Comparison of ENCODE assay signal across 26 cellular contexts in genomic region chr16:75005697-75006096, GRCh38.
"Had no signal": no experiment of that assay in that cellular context is flagged by ENCODE, and none has a peak within 500 bp of the region (broad histone marks: within the 10 kb centered on the region; RNA-seq: fewer than 3 reads in every experiment).

No MANE protein-coding gene starts in this region.

- H3K36me3 ChIP-seq: neutrophil, pancreas, right lobe of liver, sigmoid colon, thoracic aorta, tibial artery, transverse colon, upper lobe of right lung, uterus had no signal

- H3K4me3 Mint-ChIP-seq: naive thymus-derived CD8-positive, alpha-beta T cell; nephron progenitor cell; neural crest cell; stimulated activated effector memory CD8-positive, alpha-beta T cell treated with anti-CD3 and anti-CD28 coated beads, Interleukin-12 subunit alpha, Interleukin-12 subunit beta, amount 100 ng/mL, for 72 hours; stimulated activated naive B cell treated with anti-CD40 and anti-IgM and Interleukin-4, amounts not matched to agents 10 μg/mL and 1 μg/mL and 100 μg/mL, for 72 hours; stimulated activated naive CD8-positive, alpha-beta T cell treated with anti-CD3 and anti-CD28 coated beads, Interleukin-15, Interleukin-2, amounts not matched to agents 100 ng/mL and 50 ng/mL, for 24 hours had no signal

- H3K36me3 Mint-ChIP-seq: naive B cell; naive thymus-derived CD8-positive, alpha-beta T cell; stimulated activated naive B cell treated with anti-CD40 and anti-IgM and Interleukin-4, amounts not matched to agents 10 μg/mL and 1 μg/mL and 100 μg/mL, for 72 hours had no signal

- DNase-seq: naive B cell; naive thymus-derived CD8-positive, alpha-beta T cell; nephron progenitor cell; nucleus accumbens; pancreas; psoas muscle; right cardiac atrium; right lobe of liver; sigmoid colon; small intestine; stimulated activated CD4-positive, alpha-beta T cell treated with anti-CD3 and anti-CD28 coated beads, Interleukin-15, amount 100 ng/mL, for 24 hours; stimulated activated CD4-positive, alpha-beta T cell treated with anti-CD3 and anti-CD28 coated beads, Interleukin-2, amount 100 ng/mL, for 24 hours; stimulated activated CD4-positive, alpha-beta T cell treated with anti-CD3 and anti-CD28 coated beads, Interleukin-2, amount 100 ng/mL, for 48 hours; stimulated activated CD4-positive, alpha-beta T cell treated with anti-CD3 and anti-CD28 coated beads, Interleukin-4, amount 100 ng/mL, for 24 hours; stimulated activated naive B cell treated with anti-CD40 and anti-IgM and Interleukin-4, amounts not matched to agents 10 μg/mL and 1 μg/mL and 100 μg/mL, for 72 hours; stimulated activated naive CD4-positive, alpha-beta T cell treated with Interleukin-2 at 50 U/mL for 16 hours; stomach; tibial artery; transverse colon; upper lobe of right lung; uterus had no signal

- H3K27ac ChIP-seq: neutrophil, pancreas, psoas muscle, right lobe of liver, stomach, thoracic aorta, tibial artery, transverse colon, upper lobe of right lung, uterus had no signal

- H3K9me3 Mint-ChIP-seq: naive thymus-derived CD8-positive, alpha-beta T cell; neural crest cell; stimulated activated effector memory CD8-positive, alpha-beta T cell treated with anti-CD3 and anti-CD28 coated beads, Interleukin-12 subunit alpha, Interleukin-12 subunit beta, amount 100 ng/mL, for 72 hours; stimulated activated naive B cell treated with anti-CD40 and anti-IgM and Interleukin-4, amounts not matched to agents 10 μg/mL and 1 μg/mL and 100 μg/mL, for 72 hours; stimulated activated naive CD8-positive, alpha-beta T cell treated with anti-CD3 and anti-CD28 coated beads, Interleukin-15, Interleukin-2, amounts not matched to agents 100 ng/mL and 50 ng/mL, for 24 hours had no signal

- H3K27me3 ChIP-seq: pancreas, right lobe of liver, sigmoid colon, stomach, tibial artery, transverse colon, upper lobe of right lung, uterus had no signal

- H3K4me1 ChIP-seq: pancreas had no signal

- ATAC-seq: naive thymus-derived CD8-positive, alpha-beta T cell; pancreas; psoas muscle; right cardiac atrium; right lobe of liver; stimulated activated effector memory CD8-positive, alpha-beta T cell treated with anti-CD3 and anti-CD28 coated beads, Interleukin-12 subunit alpha, Interleukin-12 subunit beta, amount 100 ng/mL, for 72 hours; stimulated activated naive B cell treated with anti-CD40 and anti-IgM and Interleukin-4, amounts not matched to agents 10 μg/mL and 1 μg/mL and 100 μg/mL, for 72 hours; upper lobe of right lung had no signal

- H3K4me3 ChIP-seq: pancreas, psoas muscle, right lobe of liver, sigmoid colon, stomach, thoracic aorta, tibial artery, transverse colon, upper lobe of right lung, uterus had no signal

- H3K9me3 ChIP-seq: neutrophil, pancreas, psoas muscle, right lobe of liver, sigmoid colon, stomach, thoracic aorta, tibial artery, transverse colon, upper lobe of right lung, uterus had no signal
